Comparison of ENCODE assay signal across 1 cellular context in genomic region chr15:90400759-90401314, GRCh38.
TF ChIP-seq lines count a peak whose summit lies in the region.

No MANE protein-coding gene starts in this region.

TF ChIP-seq in HepG2, 621 proteins besides CTCF, POLR2A, EP300 and RAD21 (continued from another document and continues in another):
- no peak for TF ChIP-seq KIAA2018 (CRISPR knock-in tag; IDR thresholded peaks at IDR 0.05; ENCODE audit: borderline replicate concordance)
- no peak for TF ChIP-seq KDM5A (IDR thresholded peaks at IDR 0.05; ENCODE audit: borderline replicate concordance, low read length)
- peak; percentile 72 for TF ChIP-seq ASH2L (IDR thresholded peaks at IDR 0.05; ENCODE audit: insufficient read length, low read depth, low read length)
- TF ChIP-seq ZNF564 (CRISPR knock-in tag; IDR thresholded peaks at IDR 0.05), result no peak
- TF ChIP-seq TCF7L2 (IDR thresholded peaks at IDR 0.05; ENCODE audit: low read depth, low read length), result no peak
- TF ChIP-seq NFYB (CRISPR knock-in tag; IDR thresholded peaks at IDR 0.05), result no peak
- no peak for TF ChIP-seq HOXA9 (CRISPR knock-in tag; IDR thresholded peaks at IDR 0.05; ENCODE audit: borderline replicate concordance)
- no peak for TF ChIP-seq SKIL (CRISPR knock-in tag; IDR thresholded peaks at IDR 0.05; ENCODE audit: borderline replicate concordance)
- TF ChIP-seq REL (CRISPR knock-in tag; conservative IDR thresholded peaks at IDR 0.05), result no peak
- TF ChIP-seq FOSL1 (CRISPR knock-in tag; IDR thresholded peaks at IDR 0.05; ENCODE audit: borderline replicate concordance), result peak; percentile 71; the same call in 1 of the 2 replicates
- no peak for TF ChIP-seq ATF7-NPFF (CRISPR knock-in tag; IDR thresholded peaks at IDR 0.05; ENCODE audit: low read depth)
- no peak for TF ChIP-seq ZC3H13 (CRISPR knock-in tag; IDR thresholded peaks at IDR 0.05)
- TF ChIP-seq CENPBD1 (CRISPR knock-in tag; IDR thresholded peaks at IDR 0.05; ENCODE audit: borderline replicate concordance, low read depth), result no peak
- no peak for TF ChIP-seq MTF2 (CRISPR knock-in tag; IDR thresholded peaks at IDR 0.05; ENCODE audit: borderline replicate concordance)
- no peak for TF ChIP-seq ZNF747 (CRISPR knock-in tag; IDR thresholded peaks at IDR 0.05; ENCODE audit: borderline replicate concordance)
- no peak for TF ChIP-seq MNT (IDR thresholded peaks at IDR 0.05)
- TF ChIP-seq ZNF577 (CRISPR knock-in tag; IDR thresholded peaks at IDR 0.05; ENCODE audit: borderline replicate concordance, low read depth), result no peak
- TF ChIP-seq ZNF749 (CRISPR knock-in tag; IDR thresholded peaks at IDR 0.05; ENCODE audit: borderline replicate concordance), result no peak
- 0 out of 2 replicates have a peak, but pooled peaks have one; percentile 26 for TF ChIP-seq RCOR2 (CRISPR knock-in tag; IDR thresholded peaks at IDR 0.05)
- TF ChIP-seq FIP1L1 (IDR thresholded peaks at IDR 0.05; ENCODE audit: borderline replicate concordance, insufficient read depth, low read depth, low read length), result no peak
- TF ChIP-seq ZNF574 (CRISPR knock-in tag; IDR thresholded peaks at IDR 0.05), result no peak
- no peak for TF ChIP-seq THYN1 (CRISPR knock-in tag; IDR thresholded peaks at IDR 0.05; ENCODE audit: borderline replicate concordance, low read depth)
- no peak for TF ChIP-seq AGO1 (IDR thresholded peaks at IDR 0.05; ENCODE audit: low read depth, low read length, poor library complexity, severe bottlenecking)
- TF ChIP-seq TEAD3 (CRISPR knock-in tag; optimal IDR thresholded peaks at IDR 0.05; ENCODE audit: borderline replicate concordance), result peak; percentile 53
- TF ChIP-seq XBP1 (CRISPR knock-in tag; IDR thresholded peaks at IDR 0.05), result no peak
- no peak for TF ChIP-seq ZFP62 (CRISPR knock-in tag; IDR thresholded peaks at IDR 0.05)
- TF ChIP-seq ZC3H4 (CRISPR knock-in tag; IDR thresholded peaks at IDR 0.05; ENCODE audit: borderline replicate concordance), result no peak
- TF ChIP-seq TFAP4 (IDR thresholded peaks at IDR 0.05; ENCODE audit: borderline replicate concordance, low read depth), result no peak
- no peak for TF ChIP-seq ZNF547 (CRISPR knock-in tag; IDR thresholded peaks at IDR 0.05)
- TF ChIP-seq THAP9 (CRISPR knock-in tag; IDR thresholded peaks at IDR 0.05; ENCODE audit: borderline replicate concordance), result no peak
- no peak for TF ChIP-seq ZNF792 (CRISPR knock-in tag; IDR thresholded peaks at IDR 0.05)
- no peak for TF ChIP-seq ZFP36L2 (CRISPR knock-in tag; IDR thresholded peaks at IDR 0.05)
- no peak for TF ChIP-seq EZH2 (conservative IDR thresholded peaks at IDR 0.05; ENCODE audit: low read depth, low read length)
- no peak for TF ChIP-seq U2AF1 (optimal IDR thresholded peaks at IDR 0.05; ENCODE audit: low read depth, low read length)
- TF ChIP-seq ZNF275 (CRISPR knock-in tag; IDR thresholded peaks at IDR 0.05; ENCODE audit: borderline replicate concordance), result no peak
- no peak for TF ChIP-seq SSRP1 (CRISPR knock-in tag; IDR thresholded peaks at IDR 0.05)
- TF ChIP-seq SIX4 (CRISPR knock-in tag; IDR thresholded peaks at IDR 0.05), result peak; percentile 65
- TF ChIP-seq NFE2 (CRISPR knock-in tag; IDR thresholded peaks at IDR 0.05), result no peak
- peak; percentile 96 for TF ChIP-seq ETV5 (CRISPR knock-in tag; IDR thresholded peaks at IDR 0.05; ENCODE audit: borderline replicate concordance)
